8 cellular contexts compared by ENCODE assay signal in genomic region chr14:74492413-74493342, GRCh38. TPM values are rescaled to one million over a fixed set of nuclear protein-coding genes. Genes with fewer than 3 reads are reported as not detected.
DNase-seq lines count a peak whose midpoint lies in the region; ATAC-seq, FAIRE-seq and TF ChIP-seq lines count a peak whose summit lies in the region.

TSS of gene NPC2 (minus strand) at chr14:74493305. CDS start at chr14:74493274, 31 bp downstream.

- H3K4me3 ChIP-seq in BE2C (ENCODE audit: low read depth, low read length) (peak within 1 kb of the TSS; percentile 89), HUES64 (ENCODE audit: low read length) (peak within 1 kb of the TSS; percentile 100), astrocyte of the spinal cord (ENCODE audit: low read depth, low read length) (peak within 1 kb of the TSS; percentile 98), kidney (ENCODE audit: low read length in 2 of 2) (peak within 1 kb of the TSS; percentile 94 to 96)

- H3K27me3 ChIP-seq in BE2C = peaks cover 47% of the 10 kb centered on the region
- H3K27me3 ChIP-seq in HUES64 (ENCODE audit: insufficient read depth, low read length) = no peaks in the 10 kb centered on the region

- no peaks in the 10 kb centered on the region for H3K27me3 Mint-ChIP-seq in stimulated activated naive CD8-positive, alpha-beta T cell treated with anti-CD3 and anti-CD28 coated beads, Interleukin-15, amount 100 ng/mL, for 72 hours

- peak within 1 kb of the TSS; percentile 96 to 99 for H3K27ac Mint-ChIP-seq in stimulated activated naive CD8-positive, alpha-beta T cell treated with anti-CD3 and anti-CD28 coated beads, Interleukin-15, amount 100 ng/mL, for 72 hours

- H3K27ac ChIP-seq in HUES64 (ENCODE audit: low read depth, low read length) (peak within 1 kb of the TSS; percentile 90), kidney (ENCODE audit: low read depth in 2 of 2, low read length in 2 of 2) (peak within 1 kb of the TSS; percentile 96 to 97)

- H3K9ac ChIP-seq in HUES64 (ENCODE audit: low read depth, low read length) (peak within 1 kb of the TSS; percentile 94), kidney (ENCODE audit: low read length in 2 of 2) (peak within 1 kb of the TSS; percentile 86 to 95)

- no peaks in the 10 kb centered on the region for H3K36me3 ChIP-seq in BE2C
- peaks cover 19% of the 10 kb centered on the region for H3K36me3 ChIP-seq in HUES64 (ENCODE audit: insufficient read depth, low read length)
- H3K36me3 ChIP-seq in kidney (ENCODE audit: control insufficient read depth in 1 of 2, insufficient read depth in 2 of 2, low read length in 2 of 2) = no peaks in the 10 kb centered on the region

- in situ Hi-C loops in astrocyte of the spinal cord (cut with HindIII; ENCODE audit: low sequenced_read_pairs) = no loop called here

- no peak for DNase-seq in BE2C
- DNase-seq in astrocyte of the spinal cord (ENCODE audit: low read depth, low spot score) = peak; percentile 18
- DNase-seq in kidney = no peak
- no peak for DNase-seq in stimulated activated naive CD8-positive, alpha-beta T cell treated with anti-CD3 and anti-CD28 coated beads, Interleukin-15, amount 100 ng/mL, for 72 hours
- no peak for DNase-seq in NCI-H1092 (lab: John Stamatoyannopoulos, UW)

- H3K4me3 Mint-ChIP-seq in stimulated activated naive CD8-positive, alpha-beta T cell treated with anti-CD3 and anti-CD28 coated beads, Interleukin-15, amount 100 ng/mL, for 72 hours = no peak within 1 kb of the TSS

- H3K4me1 ChIP-seq in BE2C = no peaks in the 10 kb centered on the region
- H3K4me1 ChIP-seq in HUES64 (ENCODE audit: insufficient read depth, low read length) = peaks cover 19% of the 10 kb centered on the region
- H3K4me1 ChIP-seq in kidney (ENCODE audit: control insufficient read depth in 1 of 2, insufficient read depth in 1 of 2, low read depth in 1 of 2, low read length in 2 of 2) = peaks cover 6 to 11% of the 10 kb centered on the region in 2 donors

- no peaks in the 10 kb centered on the region for H3K9me3 Mint-ChIP-seq in stimulated activated naive CD8-positive, alpha-beta T cell treated with anti-CD3 and anti-CD28 coated beads, Interleukin-15, amount 100 ng/mL, for 72 hours

- FAIRE-seq in kidney (lab: Jason Lieb, UNC) = no peak

- intact Hi-C loops in kidney (cut with DNase I) = no loop called here

- under 1% methylated on average over 42 of the region's 42 CpGs for WGBS in HUES64

- ATAC-seq in GM19455 (IDR thresholded peaks at IDR 0.05; ENCODE audit: unreplicated experiment) (peak; percentile 12), HG02884 (IDR thresholded peaks at IDR 0.05; ENCODE audit: unreplicated experiment) (no peak)
- ATAC-seq in stimulated activated naive CD8-positive, alpha-beta T cell treated with anti-CD3 and anti-CD28 coated beads, Interleukin-15, amount 100 ng/mL, for 72 hours = peak; percentile 3

- H3K9me3 ChIP-seq in BE2C = no peaks in the 10 kb centered on the region
- no peaks in the 10 kb centered on the region for H3K9me3 ChIP-seq in HUES64 (ENCODE audit: insufficient read depth, low read depth, low read length)
- H3K9me3 ChIP-seq in kidney (ENCODE audit: control insufficient read depth in 1 of 2, low read length in 2 of 2) = no peaks in the 10 kb centered on the region

- no peak for TF ChIP-seq CTCF in BE2C (IDR thresholded peaks at IDR 0.05; ENCODE audit: low read depth, low read length)
- no peak for TF ChIP-seq CTCF in astrocyte of the spinal cord (IDR thresholded peaks at IDR 0.05; ENCODE audit: low read depth, low read length)
- no peak for TF ChIP-seq CTCF in kidney (IDR thresholded peaks at IDR 0.05; ENCODE audit: borderline replicate concordance, extremely low read depth, insufficient read depth)

- peaks cover 28% of the 10 kb centered on the region for H3K4me1 Mint-ChIP-seq in stimulated activated naive CD8-positive, alpha-beta T cell treated with anti-CD3 and anti-CD28 coated beads, Interleukin-15, amount 100 ng/mL, for 72 hours

RNA-seq across cellular contexts. Expression of gene NPC2, which starts in this region (rescaled TPM):
- polyA plus RNA-seq in BE2C (2012; ENCODE audit: insufficient read depth, insufficient read length, low read depth) = 11.5 TPM
- 119 TPM for polyA plus RNA-seq in HUES64 (2013, experiment 1 of 2)
- 163 TPM for polyA plus RNA-seq in HUES64 (2013, experiment 2 of 2)
- 217 TPM for total RNA-seq in kidney
- 435 TPM for polyA plus RNA-seq in kidney (ENCODE audit: insufficient read depth, low read depth, low replicate concordance)
